In genomic region chr2:20073462-20073861, GRCh38 we compare ENCODE assay signal across 26 cellular contexts. TPM values are rescaled to one million over a fixed set of nuclear protein-coding genes. Genes with fewer than 3 reads are reported as not detected.
DNase-seq lines count a peak whose midpoint lies in the region; ATAC-seq and TF ChIP-seq lines count a peak whose summit lies in the region.
"Had no signal": no experiment of that assay in that cellular context is flagged by ENCODE, and none has a peak within 500 bp of the region (broad histone marks: within the 10 kb centered on the region; RNA-seq: fewer than 3 reads in every experiment).

No MANE protein-coding gene starts in this region.

- ATAC-seq in SK-N-SH treated with all-trans-retinoic acid at 6 μM for 48 hours (no peak), HG02642 (IDR thresholded peaks at IDR 0.05; ENCODE audit: poor library complexity, unreplicated experiment) (no peak), GM21723 (IDR thresholded peaks at IDR 0.05; ENCODE audit: unreplicated experiment) (no peak)
- ATAC-seq: CD8-positive, alpha-beta T cell; HCT116; K562 had no signal

- no peaks in the 10 kb centered on the region for H3K79me2 ChIP-seq in SK-N-SH (ENCODE audit: insufficient read depth)
- H3K79me2 ChIP-seq in hepatocyte = no peaks in the 10 kb centered on the region

- no peaks in the 10 kb centered on the region for H3K9me3 ChIP-seq in SK-N-SH
- no peaks in the 10 kb centered on the region for H3K9me3 ChIP-seq in hepatocyte (ENCODE audit: low read depth)
- H3K9me3 ChIP-seq in suprapubic skin = peaks cover 3% of the 10 kb centered on the region

- H3K9me2 ChIP-seq in SK-N-SH (no peaks in the 10 kb centered on the region), hepatocyte (replicated peaks; ENCODE audit: insufficient read depth) (no peaks in the 10 kb centered on the region)

- H3K27me3 ChIP-seq in SK-N-SH (ENCODE audit: insufficient read depth) (no peaks in the 10 kb centered on the region), hepatocyte (no peaks in the 10 kb centered on the region), suprapubic skin (no peaks in the 10 kb centered on the region)

- H3K4me2 ChIP-seq in SK-N-SH (no peak overlapping the region), hepatocyte (no peak overlapping the region)

- H2AFZ ChIP-seq in SK-N-SH (ENCODE audit: low read depth) (peak overlapping the region; percentile 53; the same call in 1 of the 2 replicates), hepatocyte (no peak overlapping the region)

- H3K36me3 ChIP-seq in SK-N-SH (replicated peaks in 1 of 2; ENCODE audit: control insufficient read depth in 1 of 2, insufficient read depth in 2 of 2, low read length in 1 of 2) (no peaks in the 10 kb centered on the region), hepatocyte (replicated peaks; ENCODE audit: insufficient read depth, low read depth) (no peaks in the 10 kb centered on the region), suprapubic skin (no peaks in the 10 kb centered on the region)

- CTCF ChIA-PET in SK-N-SH (lab: Yijun Ruan, JAX) = interaction anchor here (1.2 to 3.5 kb wide), 3 partner anchors 9 to 59 kb away, joined by 5 to 23 read pairs (median 7); no protein-coding TSS in a partner anchor
- CTCF ChIA-PET in RWPE1 (lab: Yijun Ruan, JAX) = no interaction called here

- no peak for TF ChIP-seq RAD21 in SK-N-SH (IDR thresholded peaks at IDR 0.05; ENCODE audit: low read length)

- H3F3A ChIP-seq in SK-N-SH (replicated peaks; ENCODE audit: insufficient read depth) = peaks cover 28% of the 10 kb centered on the region

- 84% methylated on average over 2 of the region's 2 CpGs for WGBS in SK-N-SH (ENCODE audit: low lambda C conversion rate)
- 84% methylated on average over 2 of the region's 2 CpGs for WGBS in hepatocyte (ENCODE audit: low lambda C conversion rate, missing lambda C conversion rate)
- WGBS in suprapubic skin = 50% methylated on average over 2 of the region's 2 CpGs

- H4K20me1 ChIP-seq in SK-N-SH (ENCODE audit: insufficient read depth) (no peaks in the 10 kb centered on the region), hepatocyte (ENCODE audit: insufficient read depth, poor library complexity, severe bottlenecking) (no peaks in the 10 kb centered on the region)

- H3K9ac ChIP-seq in SK-N-SH = no peak overlapping the region

- TF ChIP-seq POLR2A in suprapubic skin (IDR thresholded peaks at IDR 0.05) = no peak

- DNase-seq in SK-N-SH = no peak
- no peak for DNase-seq in RWPE1 (ENCODE audit: low spot score)
- no peak for DNase-seq in hepatocyte (ENCODE audit: low spot score)
- no peak for DNase-seq in suprapubic skin (ENCODE audit: low spot score in 2 of 2)
- no peak for DNase-seq in NCI-H1930 (lab: John Stamatoyannopoulos, UW)
- DNase-seq: activated CD4-positive, alpha-beta T cell treated with anti-CD3 and anti-CD28 coated beads, Interleukin-2, amount 50 U/mL, for 1 hour; activated CD8-positive, alpha-beta memory T cell treated with anti-CD3 and anti-CD28 coated beads, Interleukin-2, amount 50 U/mL, for 48 hours; activated effector memory CD4-positive, alpha-beta T cell treated with Interleukin-2 at 50 U/mL for 16 hours; AML-193; amniotic stem cell; foreskin melanocyte; GF-D8; islet precursor cell; NCI-H1436 treated with DMSO at 0.1 percent for 48 hours; NCI-H510A treated with DMSO at 0.1 percent for 48 hours; occipital lobe; stimulated activated CD8-positive, alpha-beta memory T cell treated with anti-CD3 and anti-CD28 coated beads, Interleukin-4, amount 100 ng/mL, for 48 hours had no signal

- no peak for TF ChIP-seq EP300 in SK-N-SH (IDR thresholded peaks at IDR 0.05; ENCODE audit: borderline replicate concordance in 1 of 2, low read depth in 1 of 2, low read length in 1 of 2)
- no peak for TF ChIP-seq EP300 in suprapubic skin (IDR thresholded peaks at IDR 0.05)

- POLR2A ChIA-PET in SK-N-SH (lab: Yijun Ruan, JAX) (interaction anchor here (1.6 to 2.8 kb wide), 2 partner anchors 20 to 22 kb away, joined by 4 to 18 read pairs; partner anchors contain the start of gene LAPTM4A), RWPE1 (lab: Yijun Ruan, JAX; ENCODE audit: low non-redundant PET) (no interaction called here)

- no peak for TF ChIP-seq CTCF in SK-N-SH (IDR thresholded peaks at IDR 0.05)
- TF ChIP-seq CTCF in RWPE1 (conservative IDR thresholded peaks at IDR 0.05; ENCODE audit: low read depth) = no peak
- no peak for TF ChIP-seq CTCF in hepatocyte (IDR thresholded peaks at IDR 0.05; ENCODE audit: poor library complexity)
- TF ChIP-seq CTCF in suprapubic skin (IDR thresholded peaks at IDR 0.05) = no peak

- peak overlapping the region; percentile 98 to 99; a peak in 3 of 4 replicates for H3K27ac ChIP-seq in SK-N-SH (ENCODE audit: low read depth in 2 of 2, low read length in 1 of 2)
- peak overlapping the region; percentile 99; the same call in 1 of the 2 replicates for H3K27ac ChIP-seq in RWPE1
- peak overlapping the region; percentile 95 for H3K27ac ChIP-seq in hepatocyte
- peak overlapping the region; percentile 86 for H3K27ac ChIP-seq in suprapubic skin
- H3K27ac ChIP-seq: 22Rv1, VCaP had no signal

- H3K4me3 ChIP-seq in SK-N-SH (ENCODE audit: low read depth in 2 of 2, low read length in 1 of 2) = no peak overlapping the region
- H3K4me3 ChIP-seq in hepatocyte = no peak overlapping the region
- no peak overlapping the region for H3K4me3 ChIP-seq in suprapubic skin
- H3K4me3 ChIP-seq: K562, SK-N-MC had no signal

- H3K4me1 ChIP-seq in SK-N-SH (ENCODE audit: control insufficient read depth in 1 of 2, insufficient read depth in 2 of 2, low read depth in 1 of 2, low read length in 1 of 2) (peaks cover 18 to 52% of the 10 kb centered on the region in 2 experiments), hepatocyte (ENCODE audit: insufficient read depth) (peaks cover 33% of the 10 kb centered on the region), suprapubic skin (peaks cover 32% of the 10 kb centered on the region)

TF ChIP-seq in SK-N-SH, 30 proteins besides CTCF, POLR2A, EP300 and RAD21 (continues in another document):
- TF ChIP-seq REST (IDR thresholded peaks at IDR 0.05; ENCODE audit: low read depth, low read length) (no peak), FOXM1 (IDR thresholded peaks at IDR 0.05; ENCODE audit: low read depth) (no peak), RFX5 (IDR thresholded peaks at IDR 0.05; ENCODE audit: low read length) (no peak)

TF ChIP-seq in SK-N-SH treated with all-trans-retinoic acid at 6 μM for 48 hours, 23 proteins besides CTCF, POLR2A, EP300 and RAD21:
- no peak for TF ChIP-seq TOX (CRISPR knock-in tag; IDR thresholded peaks at IDR 0.05; ENCODE audit: borderline replicate concordance)
- no peak for TF ChIP-seq ESRRG (CRISPR knock-in tag; IDR thresholded peaks at IDR 0.05)

RNA-seq across cellular contexts. Expression of gene LAPTM4A, which starts 22.0 kb away (rescaled TPM):
- polyA plus RNA-seq in SK-N-SH (2012; rRNA removed) = 306 and 350 TPM in 2 replicates
- 391 and 431 TPM in 2 replicates for polyA plus RNA-seq in SK-N-SH (2012; cell fraction: cytosol; rRNA removed)
- 69.8 and 155 TPM in 2 replicates for polyA plus RNA-seq in SK-N-SH (2012; cell fraction: nucleus; rRNA removed)
- 255 and 338 TPM in 2 replicates for total RNA-seq in hepatocyte
- 455 and 484 TPM in 2 replicates for polyA plus RNA-seq in hepatocyte
- total RNA-seq in suprapubic skin = 100 to 1,000 TPM in 3 of 4 donors, 10 to 100 TPM in 1; 88.8 to 159 (median 128) TPM
